In the genomic region with DNA sequence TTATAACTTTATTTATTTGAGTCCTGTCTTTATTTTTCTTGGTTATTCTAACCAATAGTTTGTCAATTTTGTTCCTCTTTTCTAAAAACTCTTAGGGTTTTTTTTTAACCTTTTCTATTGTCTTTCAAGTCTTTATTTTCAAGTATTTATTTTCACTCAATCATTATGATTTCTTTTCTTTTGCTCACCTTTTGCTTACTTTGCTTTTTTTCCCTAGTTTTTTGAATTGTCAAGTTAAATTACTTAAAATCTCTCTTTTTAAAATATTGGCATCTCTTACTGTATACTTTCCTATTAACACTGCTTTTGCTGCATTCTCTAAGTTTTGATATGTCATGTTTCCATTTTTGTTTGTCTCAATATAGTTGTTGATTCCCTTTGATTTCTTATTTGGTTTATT, we compare ENCODE assay signal across 7 cellular contexts.
"Had no signal": no experiment of that assay in that cellular context is flagged by ENCODE, and none has a peak within 500 bp of the region (broad histone marks: within the 10 kb centered on the region; RNA-seq: fewer than 3 reads in every experiment).

No MANE protein-coding gene starts in this region.

- FAIRE-seq: H1, H54, HTR-8/SVneo had no signal

- ATAC-seq: GM23338 had no signal

- H3K4me3 ChIP-seq: GM23338 had no signal

- H3K4me2 ChIP-seq: GM23338 had no signal

- H2AFZ ChIP-seq: GM23338 had no signal

- DNase-seq: H9, HCEC 1CT, KG1 had no signal
